Comparison of ENCODE assay signal across 20 cellular contexts in the genomic region with DNA sequence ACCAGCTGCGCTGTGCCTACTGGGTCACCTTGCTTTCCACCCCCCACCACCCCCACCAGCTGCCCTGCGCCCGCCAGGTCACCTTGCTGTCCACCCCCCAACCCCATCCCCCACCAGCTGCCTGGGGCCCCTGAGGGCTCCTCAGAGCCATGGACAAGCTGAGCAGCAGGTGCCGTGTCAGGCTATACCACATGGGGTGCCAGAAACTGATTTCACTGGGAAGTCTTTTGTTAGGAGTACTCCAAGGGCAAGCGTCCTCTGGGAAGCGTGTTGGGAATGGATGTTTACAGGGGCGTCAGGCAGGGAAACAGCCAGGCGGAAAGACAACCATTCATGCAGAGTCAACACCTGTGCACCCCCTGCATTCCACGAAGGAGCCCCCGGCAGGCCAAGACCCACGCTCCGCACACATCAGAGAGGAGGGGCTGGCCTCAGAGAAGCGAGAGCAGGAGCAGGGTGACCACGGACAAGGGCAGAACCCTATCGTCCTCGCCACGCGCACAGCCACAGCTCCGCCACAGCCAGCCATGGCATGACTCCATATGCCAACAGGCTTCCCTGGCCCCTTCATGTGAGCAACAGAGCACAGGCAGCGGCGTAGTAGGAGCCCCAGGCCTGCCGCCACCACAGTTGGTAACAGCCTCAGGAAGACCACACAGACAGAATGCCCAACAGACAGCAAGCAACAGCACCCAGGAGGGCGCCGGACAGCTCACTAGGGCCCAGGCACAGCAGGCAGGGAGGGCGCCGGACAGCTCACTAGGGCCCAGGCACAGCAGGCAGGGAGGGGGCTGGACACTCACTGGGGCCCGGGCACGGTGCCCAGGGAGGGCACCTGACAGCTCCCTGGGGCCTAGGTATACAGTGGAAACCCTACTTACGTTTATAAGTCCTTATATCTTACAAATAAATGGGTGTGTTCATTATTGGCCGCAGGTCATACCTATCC.
DNase-seq lines count a peak whose midpoint lies in the region; ATAC-seq and TF ChIP-seq lines count a peak whose summit lies in the region.
"Had no signal": no experiment of that assay in that cellular context is flagged by ENCODE, and none has a peak within 500 bp of the region (broad histone marks: within the 10 kb centered on the region; RNA-seq: fewer than 3 reads in every experiment).

No MANE protein-coding gene starts in this region.

- intact Hi-C loops in activated T-helper 1 cell treated with anti-CD3 and anti-CD28 coated beads, Interleukin-12 subunit alpha, Interleukin-12 subunit beta, Interleukin-2, Interleukin-4 antibody, amounts not matched to agents 30 ng/mL and 10 ng/mL and 1 ng/mL, durations not matched to agents 14 hours and 24 hours and 36 hours (cut with micrococcal nuclease) = no loop called here

- H3K79me2 ChIP-seq in smooth muscle cell (ENCODE audit: low read depth) = no peaks in the 10 kb centered on the region

- no peak overlapping the region for H3K4me2 ChIP-seq in smooth muscle cell

- WGBS in smooth muscle cell (ENCODE audit: low lambda C conversion rate) = 97% methylated on average over 27 of the region's 30 CpGs

- H2AFZ ChIP-seq in smooth muscle cell (ENCODE audit: low read depth) = no peak overlapping the region

- H3K9ac ChIP-seq in smooth muscle cell (ENCODE audit: low read depth) = no peak overlapping the region

- H3K27me3 Mint-ChIP-seq in activated T-helper 1 cell treated with anti-CD3 and anti-CD28 coated beads, Interleukin-12 subunit alpha, Interleukin-12 subunit beta, Interleukin-2, Interleukin-4 antibody, amounts not matched to agents 30 ng/mL and 10 ng/mL and 1 ng/mL, durations not matched to agents 14 hours and 24 hours and 36 hours (ENCODE audit: insufficient read depth) = no peaks in the 10 kb centered on the region
- no peaks in the 10 kb centered on the region for H3K27me3 Mint-ChIP-seq in neural crest cell (ENCODE audit: low read depth)
- H3K27me3 Mint-ChIP-seq: activated naive CD8-positive, alpha-beta T cell treated with anti-CD3 and anti-CD28 coated beads for 36 hours had no signal

- no peak overlapping the region for H3K4me3 ChIP-seq in smooth muscle cell
- H3K4me3 ChIP-seq: body of pancreas, lower lobe of right lung, sigmoid colon, tibial nerve had no signal

- no peaks in the 10 kb centered on the region for H3K36me3 Mint-ChIP-seq in activated T-helper 1 cell treated with anti-CD3 and anti-CD28 coated beads, Interleukin-12 subunit alpha, Interleukin-12 subunit beta, Interleukin-2, Interleukin-4 antibody, amounts not matched to agents 30 ng/mL and 10 ng/mL and 1 ng/mL, durations not matched to agents 14 hours and 24 hours and 36 hours (ENCODE audit: low read depth)
- H3K36me3 Mint-ChIP-seq in neural crest cell (ENCODE audit: low read depth) = peaks cover 5% of the 10 kb centered on the region
- H3K36me3 Mint-ChIP-seq: activated naive CD8-positive, alpha-beta T cell treated with anti-CD3 and anti-CD28 coated beads for 36 hours had no signal

- TF ChIP-seq CTCF in neural crest cell (conservative IDR thresholded peaks at IDR 0.05) (no peak), smooth muscle cell (IDR thresholded peaks at IDR 0.05; ENCODE audit: borderline replicate concordance, insufficient read depth, poor library complexity, severe bottlenecking) (no peak)

- DNase-seq in DMS 273 (lab: John Stamatoyannopoulos, UW; ENCODE audit: unreplicated experiment) (peak; percentile 79), DMS 273 treated with DMSO at 0.1 percent for 48 hours (lab: John Stamatoyannopoulos, UW) (no peak), NCI-H2029 (lab: John Stamatoyannopoulos, UW) (peak; percentile 39), neural crest cell (ENCODE audit: low read depth, low spot score) (no peak), smooth muscle cell (lab: John Stamatoyannopoulos, UW; ENCODE audit: unreplicated experiment) (no peak), NCI-H446 (lab: John Stamatoyannopoulos, UW) (no peak)
- DNase-seq in activated T-helper 1 cell treated with anti-CD3 and anti-CD28 coated beads, Interleukin-12 subunit alpha, Interleukin-12 subunit beta, Interleukin-2, Interleukin-4 antibody, amounts not matched to agents 30 ng/mL and 10 ng/mL and 1 ng/mL, durations not matched to agents 14 hours and 24 hours and 36 hours (ENCODE audit: low spot score) = no peak
- DNase-seq: activated naive CD8-positive, alpha-beta T cell treated with anti-CD3 and anti-CD28 coated beads for 36 hours; body of pancreas; HCEC 1CT; head of caudate nucleus; lower lobe of right lung; NCI-H187; occipital lobe; sigmoid colon; stimulated activated CD4-positive, alpha-beta T cell treated with anti-CD3 and anti-CD28 coated beads, Interleukin-1b, Interleukin-23, amount 100 ng/mL, for 48 hours; stimulated activated naive CD4-positive, alpha-beta T cell treated with Interleukin-2 at 50 U/mL for 16 hours had no signal

- no peaks in the 10 kb centered on the region for H3F3A ChIP-seq in smooth muscle cell (ENCODE audit: low read depth)

- no peaks in the 10 kb centered on the region for H3K9me3 Mint-ChIP-seq in activated T-helper 1 cell treated with anti-CD3 and anti-CD28 coated beads, Interleukin-12 subunit alpha, Interleukin-12 subunit beta, Interleukin-2, Interleukin-4 antibody, amounts not matched to agents 30 ng/mL and 10 ng/mL and 1 ng/mL, durations not matched to agents 14 hours and 24 hours and 36 hours
- H3K9me3 Mint-ChIP-seq in neural crest cell = no peaks in the 10 kb centered on the region
- H3K9me3 Mint-ChIP-seq: activated naive CD8-positive, alpha-beta T cell treated with anti-CD3 and anti-CD28 coated beads for 36 hours had no signal

- no peaks in the 10 kb centered on the region for H3K36me3 ChIP-seq in smooth muscle cell (ENCODE audit: low read depth)

- peaks cover 43% of the 10 kb centered on the region for H4K20me1 ChIP-seq in smooth muscle cell (ENCODE audit: low read depth)

- no peaks in the 10 kb centered on the region for H3K9me3 ChIP-seq in smooth muscle cell (replicated peaks; ENCODE audit: low read depth)
- H3K9me3 ChIP-seq: body of pancreas, lower lobe of right lung, sigmoid colon, tibial nerve had no signal

- H3K4me1 Mint-ChIP-seq in activated T-helper 1 cell treated with anti-CD3 and anti-CD28 coated beads, Interleukin-12 subunit alpha, Interleukin-12 subunit beta, Interleukin-2, Interleukin-4 antibody, amounts not matched to agents 30 ng/mL and 10 ng/mL and 1 ng/mL, durations not matched to agents 14 hours and 24 hours and 36 hours (ENCODE audit: low read depth) = no peaks in the 10 kb centered on the region
- H3K4me1 Mint-ChIP-seq in neural crest cell = peaks cover 11% of the 10 kb centered on the region

- H3K27ac Mint-ChIP-seq in activated T-helper 1 cell treated with anti-CD3 and anti-CD28 coated beads, Interleukin-12 subunit alpha, Interleukin-12 subunit beta, Interleukin-2, Interleukin-4 antibody, amounts not matched to agents 30 ng/mL and 10 ng/mL and 1 ng/mL, durations not matched to agents 14 hours and 24 hours and 36 hours = peak overlapping the region; percentile 61
- peak overlapping the region; percentile 68 for H3K27ac Mint-ChIP-seq in neural crest cell (ENCODE audit: unreplicated experiment)
- H3K27ac Mint-ChIP-seq: activated naive CD8-positive, alpha-beta T cell treated with anti-CD3 and anti-CD28 coated beads for 36 hours had no signal

- no peak for ATAC-seq in HG02759 (IDR thresholded peaks at IDR 0.05; ENCODE audit: unreplicated experiment)
- ATAC-seq: body of pancreas, lower lobe of right lung had no signal

- no peak overlapping the region for H3K27ac ChIP-seq in smooth muscle cell (ENCODE audit: low read depth)
- H3K27ac ChIP-seq: 22Rv1, body of pancreas, lower lobe of right lung, sigmoid colon, tibial nerve had no signal

- no peaks in the 10 kb centered on the region for H3K27me3 ChIP-seq in smooth muscle cell (ENCODE audit: low read depth)
- H3K27me3 ChIP-seq: body of pancreas, sigmoid colon, tibial nerve had no signal

- H3K4me3 Mint-ChIP-seq in activated T-helper 1 cell treated with anti-CD3 and anti-CD28 coated beads, Interleukin-12 subunit alpha, Interleukin-12 subunit beta, Interleukin-2, Interleukin-4 antibody, amounts not matched to agents 30 ng/mL and 10 ng/mL and 1 ng/mL, durations not matched to agents 14 hours and 24 hours and 36 hours = no peak overlapping the region
- H3K4me3 Mint-ChIP-seq in neural crest cell = no peak overlapping the region
- H3K4me3 Mint-ChIP-seq: activated naive CD8-positive, alpha-beta T cell treated with anti-CD3 and anti-CD28 coated beads for 36 hours had no signal

- no peaks in the 10 kb centered on the region for H3K4me1 ChIP-seq in smooth muscle cell (ENCODE audit: low read depth)
- H3K4me1 ChIP-seq: body of pancreas, lower lobe of right lung, sigmoid colon, tibial nerve had no signal

Comparison
In these comparisons a context has a peak if more than half of its experiments do, and no peak if none do; other contexts are left out.
1. DNase-seq: peak in DMS 273 (single experiment) and NCI-H2029 (single experiment); none in DMS 273 treated with DMSO at 0.1 percent for 48 hours (single experiment), activated T-helper 1 cell treated with anti-CD3 and anti-CD28 coated beads, Interleukin-12 subunit alpha, Interleukin-12 subunit beta, Interleukin-2, Interleukin-4 antibody, amounts not matched to agents 30 ng/mL and 10 ng/mL and 1 ng/mL, durations not matched to agents 14 hours and 24 hours and 36 hours (single experiment), neural crest cell (single experiment), smooth muscle cell (single experiment) and NCI-H446 (0 of 2).